Comparison of ENCODE assay signal across 1 cellular context in the genomic region with DNA sequence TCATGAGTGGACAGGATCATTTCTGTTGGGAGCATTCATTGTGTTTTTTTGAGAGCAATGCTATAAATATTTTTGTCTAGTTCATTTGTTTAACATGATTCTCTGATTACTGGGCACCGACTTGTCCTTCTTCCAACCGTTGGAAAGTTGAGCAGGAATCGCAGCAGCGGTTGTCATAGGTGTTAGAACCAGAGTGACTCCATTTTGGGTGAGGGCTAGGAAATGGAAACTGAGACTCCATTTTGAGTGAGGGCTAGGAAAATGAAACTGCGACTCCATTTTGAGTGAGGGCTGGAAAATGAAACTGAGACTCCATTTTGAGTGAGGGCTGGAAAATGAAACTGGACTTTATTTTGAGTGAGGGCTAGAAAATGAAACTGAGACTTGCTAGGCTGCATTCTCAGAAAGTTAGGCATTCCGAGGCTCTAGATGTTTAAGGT.
TF ChIP-seq lines count a peak whose summit lies in the region.

No MANE protein-coding gene starts in this region.

TF ChIP-seq in GM12878, 131 proteins besides CTCF, POLR2A, EP300 and RAD21 (continued from another document and continues in another):
- TF ChIP-seq, protein P1, sequence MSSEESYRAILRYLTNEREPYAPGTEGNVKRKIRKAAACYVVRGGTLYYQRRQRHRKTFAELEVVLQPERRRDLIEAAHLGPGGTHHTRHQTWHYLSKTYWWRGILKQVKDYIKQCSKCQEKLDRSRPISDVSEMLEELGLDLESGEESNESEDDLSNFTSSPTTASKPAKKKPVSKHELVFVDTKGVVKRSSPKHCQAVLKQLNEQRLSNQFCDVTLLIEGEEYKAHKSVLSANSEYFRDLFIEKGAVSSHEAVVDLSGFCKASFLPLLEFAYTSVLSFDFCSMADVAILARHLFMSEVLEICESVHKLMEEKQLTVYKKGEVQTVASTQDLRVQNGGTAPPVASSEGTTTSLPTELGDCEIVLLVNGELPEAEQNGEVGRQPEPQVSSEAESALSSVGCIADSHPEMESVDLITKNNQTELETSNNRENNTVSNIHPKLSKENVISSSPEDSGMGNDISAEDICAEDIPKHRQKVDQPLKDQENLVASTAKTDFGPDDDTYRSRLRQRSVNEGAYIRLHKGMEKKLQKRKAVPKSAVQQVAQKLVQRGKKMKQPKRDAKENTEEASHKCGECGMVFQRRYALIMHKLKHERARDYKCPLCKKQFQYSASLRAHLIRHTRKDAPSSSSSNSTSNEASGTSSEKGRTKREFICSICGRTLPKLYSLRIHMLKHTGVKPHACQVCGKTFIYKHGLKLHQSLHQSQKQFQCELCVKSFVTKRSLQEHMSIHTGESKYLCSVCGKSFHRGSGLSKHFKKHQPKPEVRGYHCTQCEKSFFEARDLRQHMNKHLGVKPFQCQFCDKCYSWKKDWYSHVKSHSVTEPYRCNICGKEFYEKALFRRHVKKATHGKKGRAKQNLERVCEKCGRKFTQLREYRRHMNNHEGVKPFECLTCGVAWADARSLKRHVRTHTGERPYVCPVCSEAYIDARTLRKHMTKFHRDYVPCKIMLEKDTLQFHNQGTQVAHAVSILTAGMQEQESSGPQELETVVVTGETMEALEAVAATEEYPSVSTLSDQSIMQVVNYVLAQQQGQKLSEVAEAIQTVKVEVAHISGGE (CRISPR knock-in tag; IDR thresholded peaks at IDR 0.05): no peak
- no peak for TF ChIP-seq TARDBP (IDR thresholded peaks at IDR 0.05; ENCODE audit: borderline replicate concordance)
- TF ChIP-seq STAT3 (IDR thresholded peaks at IDR 0.05; ENCODE audit: low read depth, low read length): no peak
- TF ChIP-seq RELA (IDR thresholded peaks at IDR 0.05; ENCODE audit: borderline replicate concordance, partially characterized antibody): no peak
- TF ChIP-seq, protein P2, sequence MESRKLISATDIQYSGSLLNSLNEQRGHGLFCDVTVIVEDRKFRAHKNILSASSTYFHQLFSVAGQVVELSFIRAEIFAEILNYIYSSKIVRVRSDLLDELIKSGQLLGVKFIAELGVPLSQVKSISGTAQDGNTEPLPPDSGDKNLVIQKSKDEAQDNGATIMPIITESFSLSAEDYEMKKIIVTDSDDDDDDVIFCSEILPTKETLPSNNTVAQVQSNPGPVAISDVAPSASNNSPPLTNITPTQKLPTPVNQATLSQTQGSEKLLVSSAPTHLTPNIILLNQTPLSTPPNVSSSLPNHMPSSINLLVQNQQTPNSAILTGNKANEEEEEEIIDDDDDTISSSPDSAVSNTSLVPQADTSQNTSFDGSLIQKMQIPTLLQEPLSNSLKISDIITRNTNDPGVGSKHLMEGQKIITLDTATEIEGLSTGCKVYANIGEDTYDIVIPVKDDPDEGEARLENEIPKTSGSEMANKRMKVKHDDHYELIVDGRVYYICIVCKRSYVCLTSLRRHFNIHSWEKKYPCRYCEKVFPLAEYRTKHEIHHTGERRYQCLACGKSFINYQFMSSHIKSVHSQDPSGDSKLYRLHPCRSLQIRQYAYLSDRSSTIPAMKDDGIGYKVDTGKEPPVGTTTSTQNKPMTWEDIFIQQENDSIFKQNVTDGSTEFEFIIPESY (IDR thresholded peaks at IDR 0.05): peak; percentile 33; the same call in 1 of the 2 replicates
- TF ChIP-seq EGR1 (IDR thresholded peaks at IDR 0.05; ENCODE audit: borderline replicate concordance in 1 of 2, low read depth in 2 of 2, low read length in 2 of 2): 0 out of 3 replicates have a peak, but pooled peaks of 1 of the 2 experiments have one; percentile 11
- TF ChIP-seq NFIC (IDR thresholded peaks at IDR 0.05; ENCODE audit: low read depth, low read length): no peak
- TF ChIP-seq, protein P3, sequence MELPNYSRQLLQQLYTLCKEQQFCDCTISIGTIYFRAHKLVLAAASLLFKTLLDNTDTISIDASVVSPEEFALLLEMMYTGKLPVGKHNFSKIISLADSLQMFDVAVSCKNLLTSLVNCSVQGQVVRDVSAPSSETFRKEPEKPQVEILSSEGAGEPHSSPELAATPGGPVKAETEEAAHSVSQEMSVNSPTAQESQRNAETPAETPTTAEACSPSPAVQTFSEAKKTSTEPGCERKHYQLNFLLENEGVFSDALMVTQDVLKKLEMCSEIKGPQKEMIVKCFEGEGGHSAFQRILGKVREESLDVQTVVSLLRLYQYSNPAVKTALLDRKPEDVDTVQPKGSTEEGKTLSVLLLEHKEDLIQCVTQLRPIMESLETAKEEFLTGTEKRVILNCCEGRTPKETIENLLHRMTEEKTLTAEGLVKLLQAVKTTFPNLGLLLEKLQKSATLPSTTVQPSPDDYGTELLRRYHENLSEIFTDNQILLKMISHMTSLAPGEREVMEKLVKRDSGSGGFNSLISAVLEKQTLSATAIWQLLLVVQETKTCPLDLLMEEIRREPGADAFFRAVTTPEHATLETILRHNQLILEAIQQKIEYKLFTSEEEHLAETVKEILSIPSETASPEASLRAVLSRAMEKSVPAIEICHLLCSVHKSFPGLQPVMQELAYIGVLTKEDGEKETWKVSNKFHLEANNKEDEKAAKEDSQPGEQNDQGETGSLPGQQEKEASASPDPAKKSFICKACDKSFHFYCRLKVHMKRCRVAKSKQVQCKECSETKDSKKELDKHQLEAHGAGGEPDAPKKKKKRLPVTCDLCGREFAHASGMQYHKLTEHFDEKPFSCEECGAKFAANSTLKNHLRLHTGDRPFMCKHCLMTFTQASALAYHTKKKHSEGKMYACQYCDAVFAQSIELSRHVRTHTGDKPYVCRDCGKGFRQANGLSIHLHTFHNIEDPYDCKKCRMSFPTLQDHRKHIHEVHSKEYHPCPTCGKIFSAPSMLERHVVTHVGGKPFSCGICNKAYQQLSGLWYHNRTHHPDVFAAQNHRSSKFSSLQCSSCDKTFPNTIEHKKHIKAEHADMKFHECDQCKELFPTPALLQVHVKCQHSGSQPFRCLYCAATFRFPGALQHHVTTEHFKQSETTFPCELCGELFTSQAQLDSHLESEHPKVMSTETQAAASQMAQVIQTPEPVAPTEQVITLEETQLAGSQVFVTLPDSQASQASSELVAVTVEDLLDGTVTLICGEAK (IDR thresholded peaks at IDR 0.05; ENCODE audit: borderline replicate concordance): no peak
- TF ChIP-seq, protein P4, sequence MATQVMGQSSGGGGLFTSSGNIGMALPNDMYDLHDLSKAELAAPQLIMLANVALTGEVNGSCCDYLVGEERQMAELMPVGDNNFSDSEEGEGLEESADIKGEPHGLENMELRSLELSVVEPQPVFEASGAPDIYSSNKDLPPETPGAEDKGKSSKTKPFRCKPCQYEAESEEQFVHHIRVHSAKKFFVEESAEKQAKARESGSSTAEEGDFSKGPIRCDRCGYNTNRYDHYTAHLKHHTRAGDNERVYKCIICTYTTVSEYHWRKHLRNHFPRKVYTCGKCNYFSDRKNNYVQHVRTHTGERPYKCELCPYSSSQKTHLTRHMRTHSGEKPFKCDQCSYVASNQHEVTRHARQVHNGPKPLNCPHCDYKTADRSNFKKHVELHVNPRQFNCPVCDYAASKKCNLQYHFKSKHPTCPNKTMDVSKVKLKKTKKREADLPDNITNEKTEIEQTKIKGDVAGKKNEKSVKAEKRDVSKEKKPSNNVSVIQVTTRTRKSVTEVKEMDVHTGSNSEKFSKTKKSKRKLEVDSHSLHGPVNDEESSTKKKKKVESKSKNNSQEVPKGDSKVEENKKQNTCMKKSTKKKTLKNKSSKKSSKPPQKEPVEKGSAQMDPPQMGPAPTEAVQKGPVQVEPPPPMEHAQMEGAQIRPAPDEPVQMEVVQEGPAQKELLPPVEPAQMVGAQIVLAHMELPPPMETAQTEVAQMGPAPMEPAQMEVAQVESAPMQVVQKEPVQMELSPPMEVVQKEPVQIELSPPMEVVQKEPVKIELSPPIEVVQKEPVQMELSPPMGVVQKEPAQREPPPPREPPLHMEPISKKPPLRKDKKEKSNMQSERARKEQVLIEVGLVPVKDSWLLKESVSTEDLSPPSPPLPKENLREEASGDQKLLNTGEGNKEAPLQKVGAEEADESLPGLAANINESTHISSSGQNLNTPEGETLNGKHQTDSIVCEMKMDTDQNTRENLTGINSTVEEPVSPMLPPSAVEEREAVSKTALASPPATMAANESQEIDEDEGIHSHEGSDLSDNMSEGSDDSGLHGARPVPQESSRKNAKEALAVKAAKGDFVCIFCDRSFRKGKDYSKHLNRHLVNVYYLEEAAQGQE (IDR thresholded peaks at IDR 0.05; ENCODE audit: low read depth, low read length): no peak
- no peak for TF ChIP-seq KDM1A (IDR thresholded peaks at IDR 0.05; ENCODE audit: borderline replicate concordance)
- TF ChIP-seq IKZF2 (IDR thresholded peaks at IDR 0.05): no peak
- TF ChIP-seq, protein P5, sequence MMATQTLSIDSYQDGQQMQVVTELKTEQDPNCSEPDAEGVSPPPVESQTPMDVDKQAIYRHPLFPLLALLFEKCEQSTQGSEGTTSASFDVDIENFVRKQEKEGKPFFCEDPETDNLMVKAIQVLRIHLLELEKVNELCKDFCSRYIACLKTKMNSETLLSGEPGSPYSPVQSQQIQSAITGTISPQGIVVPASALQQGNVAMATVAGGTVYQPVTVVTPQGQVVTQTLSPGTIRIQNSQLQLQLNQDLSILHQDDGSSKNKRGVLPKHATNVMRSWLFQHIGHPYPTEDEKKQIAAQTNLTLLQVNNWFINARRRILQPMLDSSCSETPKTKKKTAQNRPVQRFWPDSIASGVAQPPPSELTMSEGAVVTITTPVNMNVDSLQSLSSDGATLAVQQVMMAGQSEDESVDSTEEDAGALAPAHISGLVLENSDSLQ (IDR thresholded peaks at IDR 0.05): peak; percentile 80
- no peak for TF ChIP-seq BCL11A (IDR thresholded peaks at IDR 0.05; ENCODE audit: low read depth, low read length)
- no peak for TF ChIP-seq FOXM1 (IDR thresholded peaks at IDR 0.05; ENCODE audit: low read depth, low read length)
- TF ChIP-seq CBX3 (IDR thresholded peaks at IDR 0.05; ENCODE audit: borderline replicate concordance, low read depth): no peak
- TF ChIP-seq EED (IDR thresholded peaks at IDR 0.05; ENCODE audit: low read depth): no peak
- no peak for TF ChIP-seq MXI1 (IDR thresholded peaks at IDR 0.05; ENCODE audit: low read depth, low read length)
- no peak for TF ChIP-seq NFYA (IDR thresholded peaks at IDR 0.05; ENCODE audit: borderline replicate concordance, low read depth, low read length)
- no peak for TF ChIP-seq POLR2AphosphoS2 (IDR thresholded peaks at IDR 0.05; ENCODE audit: low read depth, low read length)
- no peak for TF ChIP-seq MEF2A (IDR thresholded peaks at IDR 0.05; ENCODE audit: insufficient read depth, low read depth, low read length)
- TF ChIP-seq, protein P6, sequence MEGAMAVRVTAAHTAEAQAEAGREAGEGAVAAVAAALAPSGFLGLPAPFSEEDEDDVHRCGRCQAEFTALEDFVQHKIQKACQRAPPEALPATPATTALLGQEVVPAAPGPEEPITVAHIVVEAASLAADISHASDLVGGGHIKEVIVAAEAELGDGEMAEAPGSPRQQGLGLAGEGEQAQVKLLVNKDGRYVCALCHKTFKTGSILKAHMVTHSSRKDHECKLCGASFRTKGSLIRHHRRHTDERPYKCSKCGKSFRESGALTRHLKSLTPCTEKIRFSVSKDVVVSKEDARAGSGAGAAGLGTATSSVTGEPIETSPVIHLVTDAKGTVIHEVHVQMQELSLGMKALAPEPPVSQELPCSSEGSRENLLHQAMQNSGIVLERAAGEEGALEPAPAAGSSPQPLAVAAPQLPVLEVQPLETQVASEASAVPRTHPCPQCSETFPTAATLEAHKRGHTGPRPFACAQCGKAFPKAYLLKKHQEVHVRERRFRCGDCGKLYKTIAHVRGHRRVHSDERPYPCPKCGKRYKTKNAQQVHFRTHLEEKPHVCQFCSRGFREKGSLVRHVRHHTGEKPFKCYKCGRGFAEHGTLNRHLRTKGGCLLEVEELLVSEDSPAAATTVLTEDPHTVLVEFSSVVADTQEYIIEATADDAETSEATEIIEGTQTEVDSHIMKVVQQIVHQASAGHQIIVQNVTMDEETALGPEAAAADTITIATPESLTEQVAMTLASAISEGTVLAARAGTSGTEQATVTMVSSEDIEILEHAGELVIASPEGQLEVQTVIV (IDR thresholded peaks at IDR 0.05; ENCODE audit: borderline replicate concordance, partially characterized antibody): no peak
- no peak for TF ChIP-seq KLF5 (IDR thresholded peaks at IDR 0.05; ENCODE audit: partially characterized antibody)
- peak in 1 of 2 experiments; percentile 86; a peak in 2 of 4 replicates for TF ChIP-seq ETV6 (conservative IDR thresholded peaks at IDR 0.05 in 1 of 2, IDR thresholded peaks at IDR 0.05 in 1 of 2; ENCODE audit: borderline replicate concordance in 1 of 2, low read depth in 1 of 2)
- TF ChIP-seq SP1 (IDR thresholded peaks at IDR 0.05; ENCODE audit: low read depth, low read length): no peak
- no peak for TF ChIP-seq NR2C1 (IDR thresholded peaks at IDR 0.05)
- TF ChIP-seq, protein P7, sequence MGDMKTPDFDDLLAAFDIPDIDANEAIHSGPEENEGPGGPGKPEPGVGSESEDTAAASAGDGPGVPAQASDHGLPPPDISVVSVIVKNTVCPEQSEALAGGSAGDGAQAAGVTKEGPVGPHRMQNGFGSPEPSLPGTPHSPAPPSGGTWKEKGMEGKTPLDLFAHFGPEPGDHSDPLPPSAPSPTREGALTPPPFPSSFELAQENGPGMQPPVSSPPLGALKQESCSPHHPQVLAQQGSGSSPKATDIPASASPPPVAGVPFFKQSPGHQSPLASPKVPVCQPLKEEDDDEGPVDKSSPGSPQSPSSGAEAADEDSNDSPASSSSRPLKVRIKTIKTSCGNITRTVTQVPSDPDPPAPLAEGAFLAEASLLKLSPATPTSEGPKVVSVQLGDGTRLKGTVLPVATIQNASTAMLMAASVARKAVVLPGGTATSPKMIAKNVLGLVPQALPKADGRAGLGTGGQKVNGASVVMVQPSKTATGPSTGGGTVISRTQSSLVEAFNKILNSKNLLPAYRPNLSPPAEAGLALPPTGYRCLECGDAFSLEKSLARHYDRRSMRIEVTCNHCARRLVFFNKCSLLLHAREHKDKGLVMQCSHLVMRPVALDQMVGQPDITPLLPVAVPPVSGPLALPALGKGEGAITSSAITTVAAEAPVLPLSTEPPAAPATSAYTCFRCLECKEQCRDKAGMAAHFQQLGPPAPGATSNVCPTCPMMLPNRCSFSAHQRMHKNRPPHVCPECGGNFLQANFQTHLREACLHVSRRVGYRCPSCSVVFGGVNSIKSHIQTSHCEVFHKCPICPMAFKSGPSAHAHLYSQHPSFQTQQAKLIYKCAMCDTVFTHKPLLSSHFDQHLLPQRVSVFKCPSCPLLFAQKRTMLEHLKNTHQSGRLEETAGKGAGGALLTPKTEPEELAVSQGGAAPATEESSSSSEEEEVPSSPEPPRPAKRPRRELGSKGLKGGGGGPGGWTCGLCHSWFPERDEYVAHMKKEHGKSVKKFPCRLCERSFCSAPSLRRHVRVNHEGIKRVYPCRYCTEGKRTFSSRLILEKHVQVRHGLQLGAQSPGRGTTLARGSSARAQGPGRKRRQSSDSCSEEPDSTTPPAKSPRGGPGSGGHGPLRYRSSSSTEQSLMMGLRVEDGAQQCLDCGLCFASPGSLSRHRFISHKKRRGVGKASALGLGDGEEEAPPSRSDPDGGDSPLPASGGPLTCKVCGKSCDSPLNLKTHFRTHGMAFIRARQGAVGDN (IDR thresholded peaks at IDR 0.05): peak; percentile 95
- no peak for TF ChIP-seq RCOR1 (conservative IDR thresholded peaks at IDR 0.05; ENCODE audit: low read depth, low read length)
- no peak for TF ChIP-seq MTA2 (IDR thresholded peaks at IDR 0.05; ENCODE audit: low read depth)
- no peak for TF ChIP-seq ESRRA (IDR thresholded peaks at IDR 0.05; ENCODE audit: low read length)
- TF ChIP-seq, protein P8, sequence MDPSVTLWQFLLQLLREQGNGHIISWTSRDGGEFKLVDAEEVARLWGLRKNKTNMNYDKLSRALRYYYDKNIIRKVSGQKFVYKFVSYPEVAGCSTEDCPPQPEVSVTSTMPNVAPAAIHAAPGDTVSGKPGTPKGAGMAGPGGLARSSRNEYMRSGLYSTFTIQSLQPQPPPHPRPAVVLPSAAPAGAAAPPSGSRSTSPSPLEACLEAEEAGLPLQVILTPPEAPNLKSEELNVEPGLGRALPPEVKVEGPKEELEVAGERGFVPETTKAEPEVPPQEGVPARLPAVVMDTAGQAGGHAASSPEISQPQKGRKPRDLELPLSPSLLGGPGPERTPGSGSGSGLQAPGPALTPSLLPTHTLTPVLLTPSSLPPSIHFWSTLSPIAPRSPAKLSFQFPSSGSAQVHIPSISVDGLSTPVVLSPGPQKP (IDR thresholded peaks at IDR 0.05; ENCODE audit: low read depth, low read length): no peak
- no peak for TF ChIP-seq MYB (IDR thresholded peaks at IDR 0.05; ENCODE audit: borderline replicate concordance, low read depth, low read length)
- no peak for TF ChIP-seq RUNX3 (IDR thresholded peaks at IDR 0.05; ENCODE audit: low read length)
- TF ChIP-seq ASH2L (IDR thresholded peaks at IDR 0.05; ENCODE audit: borderline replicate concordance, low read depth): no peak
